In genomic region chr5:132772291-132773070, GRCh38 we compare ENCODE assay signal across 1 cellular context.
TF ChIP-seq lines count a peak whose summit lies in the region.

No MANE protein-coding gene starts in this region.

TF ChIP-seq in IMR-90, 13 proteins besides CTCF, POLR2A, EP300 and RAD21:
- no peak for TF ChIP-seq RFX5 (IDR thresholded peaks at IDR 0.05; ENCODE audit: low read depth, low read length)
- no peak for TF ChIP-seq MAZ (IDR thresholded peaks at IDR 0.05; ENCODE audit: borderline replicate concordance, low read depth, low read length)
- TF ChIP-seq CHD1 (IDR thresholded peaks at IDR 0.05; ENCODE audit: low read depth, low read length) = no peak
- no peak for TF ChIP-seq CEBPB (IDR thresholded peaks at IDR 0.05; ENCODE audit: low read depth, low read length)
- TF ChIP-seq NFE2L2 (IDR thresholded peaks at IDR 0.05; ENCODE audit: low read depth, low read length) = no peak
- TF ChIP-seq, protein P1, sequence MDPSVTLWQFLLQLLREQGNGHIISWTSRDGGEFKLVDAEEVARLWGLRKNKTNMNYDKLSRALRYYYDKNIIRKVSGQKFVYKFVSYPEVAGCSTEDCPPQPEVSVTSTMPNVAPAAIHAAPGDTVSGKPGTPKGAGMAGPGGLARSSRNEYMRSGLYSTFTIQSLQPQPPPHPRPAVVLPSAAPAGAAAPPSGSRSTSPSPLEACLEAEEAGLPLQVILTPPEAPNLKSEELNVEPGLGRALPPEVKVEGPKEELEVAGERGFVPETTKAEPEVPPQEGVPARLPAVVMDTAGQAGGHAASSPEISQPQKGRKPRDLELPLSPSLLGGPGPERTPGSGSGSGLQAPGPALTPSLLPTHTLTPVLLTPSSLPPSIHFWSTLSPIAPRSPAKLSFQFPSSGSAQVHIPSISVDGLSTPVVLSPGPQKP (IDR thresholded peaks at IDR 0.05; ENCODE audit: borderline replicate concordance, low read depth, low read length) = no peak
- no peak for TF ChIP-seq MXI1 (IDR thresholded peaks at IDR 0.05; ENCODE audit: borderline replicate concordance, low read depth, low read length)
- TF ChIP-seq, protein P2, sequence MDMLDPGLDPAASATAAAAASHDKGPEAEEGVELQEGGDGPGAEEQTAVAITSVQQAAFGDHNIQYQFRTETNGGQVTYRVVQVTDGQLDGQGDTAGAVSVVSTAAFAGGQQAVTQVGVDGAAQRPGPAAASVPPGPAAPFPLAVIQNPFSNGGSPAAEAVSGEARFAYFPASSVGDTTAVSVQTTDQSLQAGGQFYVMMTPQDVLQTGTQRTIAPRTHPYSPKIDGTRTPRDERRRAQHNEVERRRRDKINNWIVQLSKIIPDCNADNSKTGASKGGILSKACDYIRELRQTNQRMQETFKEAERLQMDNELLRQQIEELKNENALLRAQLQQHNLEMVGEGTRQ (IDR thresholded peaks at IDR 0.05; ENCODE audit: low read depth, low read length) = no peak
- no peak for TF ChIP-seq BHLHE40 (IDR thresholded peaks at IDR 0.05; ENCODE audit: low read depth, low read length)
